In genomic region chr10:112813866-112814596, GRCh38 we compare ENCODE assay signal across 1 cellular context.
TF ChIP-seq lines count a peak whose summit lies in the region.

No MANE protein-coding gene starts in this region.

TF ChIP-seq in HEK293T, 16 proteins besides CTCF, POLR2A, EP300 and RAD21 (continued from another document):
- TF ChIP-seq, protein P1, sequence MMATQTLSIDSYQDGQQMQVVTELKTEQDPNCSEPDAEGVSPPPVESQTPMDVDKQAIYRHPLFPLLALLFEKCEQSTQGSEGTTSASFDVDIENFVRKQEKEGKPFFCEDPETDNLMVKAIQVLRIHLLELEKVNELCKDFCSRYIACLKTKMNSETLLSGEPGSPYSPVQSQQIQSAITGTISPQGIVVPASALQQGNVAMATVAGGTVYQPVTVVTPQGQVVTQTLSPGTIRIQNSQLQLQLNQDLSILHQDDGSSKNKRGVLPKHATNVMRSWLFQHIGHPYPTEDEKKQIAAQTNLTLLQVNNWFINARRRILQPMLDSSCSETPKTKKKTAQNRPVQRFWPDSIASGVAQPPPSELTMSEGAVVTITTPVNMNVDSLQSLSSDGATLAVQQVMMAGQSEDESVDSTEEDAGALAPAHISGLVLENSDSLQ (IDR thresholded peaks at IDR 0.05) = no peak
- TF ChIP-seq FOXM1 (IDR thresholded peaks at IDR 0.05; ENCODE audit: borderline replicate concordance) (no peak), SP1 (IDR thresholded peaks at IDR 0.05) (no peak), SUZ12 (IDR thresholded peaks at IDR 0.05) (no peak), HDGF (IDR thresholded peaks at IDR 0.05; ENCODE audit: borderline replicate concordance) (no peak), NFRKB (IDR thresholded peaks at IDR 0.05) (no peak), L3MBTL2 (conservative IDR thresholded peaks at IDR 0.05) (no peak), TARDBP (IDR thresholded peaks at IDR 0.05) (no peak), LEF1 (IDR thresholded peaks at IDR 0.05; ENCODE audit: borderline replicate concordance) (no peak), FOXA1 (IDR thresholded peaks at IDR 0.05) (no peak), ZNF384 (IDR thresholded peaks at IDR 0.05) (no peak), ARNT (IDR thresholded peaks at IDR 0.05) (no peak)
